ENCODE assay signal across 12 cellular contexts in genomic region chr20:16368645-16369292, GRCh38.
DNase-seq lines count a peak whose midpoint lies in the region; ATAC-seq, FAIRE-seq and TF ChIP-seq lines count a peak whose summit lies in the region.
"Had no signal": no experiment of that assay in that cellular context is flagged by ENCODE, and none has a peak within 500 bp of the region (broad histone marks: within the 10 kb centered on the region; RNA-seq: fewer than 3 reads in every experiment).

No MANE protein-coding gene starts in this region.

- H3K27me3 ChIP-seq in NT2/D1 (ENCODE audit: insufficient read depth, insufficient read length): no peaks in the 10 kb centered on the region
- H3K27me3 ChIP-seq in esophagus muscularis mucosa: no peaks in the 10 kb centered on the region
- H3K27me3 ChIP-seq: ovary had no signal

- TF ChIP-seq CTCF in esophagus muscularis mucosa (IDR thresholded peaks at IDR 0.05) (no peak), mucosa of descending colon (IDR thresholded peaks at IDR 0.05) (no peak)

- H3K4me1 ChIP-seq in NT2/D1 (ENCODE audit: insufficient read depth, insufficient read length): no peaks in the 10 kb centered on the region
- H3K4me1 ChIP-seq in esophagus muscularis mucosa: peaks cover 0 to 17% (median 13%) of the 10 kb centered on the region in 4 donors
- H3K4me1 ChIP-seq in mucosa of descending colon (ENCODE audit: low read depth): no peaks in the 10 kb centered on the region

- peak; percentile 35 for ATAC-seq in mucosa of descending colon
- ATAC-seq: activated CD4-positive, CD25-positive, alpha-beta regulatory T cell treated with anti-CD3 and anti-CD28 coated beads, Interleukin-2, amount 50 U/mL, for 24 hours had no signal

- TF ChIP-seq POLR2A in esophagus muscularis mucosa (IDR thresholded peaks at IDR 0.05; ENCODE audit: low read depth): no peak
- no peak for TF ChIP-seq POLR2A in GM12892 (IDR thresholded peaks at IDR 0.05; ENCODE audit: low read depth, low read length)

- intact Hi-C loops in esophagus muscularis mucosa (cut with DNase I) (no loop called here), mucosa of descending colon (cut with DNase I, micrococcal nuclease) (no loop called here)

- H3K9ac ChIP-seq in NT2/D1 (ENCODE audit: insufficient read length, low read depth): no peak overlapping the region

- H3K36me3 ChIP-seq in NT2/D1 (ENCODE audit: insufficient read depth, insufficient read length, low read length) (peaks cover 3% of the 10 kb centered on the region), esophagus muscularis mucosa (peaks cover 4 to 67% (median 20%) of the 10 kb centered on the region in 4 donors), mucosa of descending colon (ENCODE audit: low read depth) (no peaks in the 10 kb centered on the region)
- H3K36me3 ChIP-seq: ovary had no signal

- 58% methylated on average over 11 of the region's 11 CpGs for WGBS in esophagus muscularis mucosa

- TF ChIP-seq EP300 in esophagus muscularis mucosa (IDR thresholded peaks at IDR 0.05): no peak

- no peak for FAIRE-seq in GM12892 (lab: Jason Lieb, UNC)

- in situ Hi-C loops in G401 (cut with HindIII; ENCODE audit: low sequenced_read_pairs): no loop called here

- H3K9me3 ChIP-seq in NT2/D1 (ENCODE audit: insufficient read depth, low read length): no peaks in the 10 kb centered on the region
- no peaks in the 10 kb centered on the region for H3K9me3 ChIP-seq in esophagus muscularis mucosa
- H3K9me3 ChIP-seq in mucosa of descending colon: no peaks in the 10 kb centered on the region
- H3K9me3 ChIP-seq: ovary had no signal

- DNase-seq in AG08396 (ENCODE audit: low spot score): peak; percentile 43
- peak; percentile 2 for DNase-seq in NT2/D1 (ENCODE audit: low read depth, low spot score)
- peak; percentile 60 for DNase-seq in esophagus muscularis mucosa (ENCODE audit: extremely low spot score)
- DNase-seq in mucosa of descending colon: no peak
- DNase-seq in G401 (ENCODE audit: low spot score): no peak
- no peak for DNase-seq in GM12892 (ENCODE audit: insufficient read length)
- DNase-seq in NCI-H146 treated with DMSO at 0.1 percent for 48 hours (lab: John Stamatoyannopoulos, UW; ENCODE audit: unreplicated experiment): no peak
- no peak for DNase-seq in amniotic stem cell (lab: John Stamatoyannopoulos, UW)
- DNase-seq: DMS153, ovary, SW 1271 had no signal

- peak overlapping the region in 1 of 4 donors; percentile 1 for H3K27ac ChIP-seq in esophagus muscularis mucosa (replicated peaks in 1 of 4)
- H3K27ac ChIP-seq: ovary had no signal

- H3K4me3 ChIP-seq in NT2/D1 (ENCODE audit: insufficient read length, low read depth): no peak overlapping the region
- no peak overlapping the region for H3K4me3 ChIP-seq in esophagus muscularis mucosa
- no peak overlapping the region for H3K4me3 ChIP-seq in mucosa of descending colon
- H3K4me3 ChIP-seq: ovary had no signal

Comparison
In these comparisons a context has a peak if more than half of its experiments do, and no peak if none do; other contexts are left out.
1. DNase-seq: peak in AG08396 (single experiment), NT2/D1 (single experiment) and esophagus muscularis mucosa (single experiment); none in mucosa of descending colon (0 of 3), G401 (single experiment), GM12892 (single experiment), NCI-H146 treated with DMSO at 0.1 percent for 48 hours (single experiment) and amniotic stem cell (single experiment).